In genomic region chr11:26764825-26765224, GRCh38 we compare ENCODE assay signal across 30 cellular contexts. TPM values are rescaled to one million over a fixed set of nuclear protein-coding genes. Genes with fewer than 3 reads are reported as not detected.
DNase-seq lines count a peak whose midpoint lies in the region; ATAC-seq, FAIRE-seq and TF ChIP-seq lines count a peak whose summit lies in the region.
"Had no signal": no experiment of that assay in that cellular context is flagged by ENCODE, and none has a peak within 500 bp of the region (broad histone marks: within the 10 kb centered on the region; RNA-seq: fewer than 3 reads in every experiment).

No MANE protein-coding gene starts in this region.

- no peak overlapping the region for H3K4me3 ChIP-seq in OCI-LY1 (ENCODE audit: low read depth, low read length, poor library complexity, severe bottlenecking)
- no peak overlapping the region for H3K4me3 ChIP-seq in right lobe of liver
- H3K4me3 ChIP-seq: BLaER1, GM12878 had no signal

- H3K79me2 ChIP-seq in OCI-LY1 (ENCODE audit: insufficient read depth, low read length), result no peaks in the 10 kb centered on the region

- H3K9me3 ChIP-seq in OCI-LY1 (ENCODE audit: low read length) (no peaks in the 10 kb centered on the region), right lobe of liver (no peaks in the 10 kb centered on the region)
- H3K9me3 ChIP-seq: BE2C, BLaER1 had no signal

- no peaks in the 10 kb centered on the region for H4K20me1 ChIP-seq in OCI-LY1 (ENCODE audit: insufficient read depth, low read length)
- H4K20me1 ChIP-seq: BLaER1 had no signal

- peak; percentile 5 for FAIRE-seq in GM12892 (lab: Jason Lieb, UNC)
- FAIRE-seq: A204.1, GM12878, GM19239 had no signal

- H3K36me3 ChIP-seq in OCI-LY1 (ENCODE audit: insufficient read depth, low read length) (no peaks in the 10 kb centered on the region), right lobe of liver (no peaks in the 10 kb centered on the region)
- H3K36me3 ChIP-seq: BE2C, BLaER1 had no signal

- no peak overlapping the region for H3K9ac ChIP-seq in OCI-LY1 (ENCODE audit: low read length)
- H3K9ac ChIP-seq: BLaER1 had no signal

- TF ChIP-seq CTCF in OCI-LY1 (IDR thresholded peaks at IDR 0.05; ENCODE audit: low read length) (no peak), right lobe of liver (IDR thresholded peaks at IDR 0.05) (no peak)

- no peaks in the 10 kb centered on the region; the same call in 1 of the 2 replicates for H3F3A ChIP-seq in OCI-LY1 (ENCODE audit: insufficient read depth, low read length)

- intact Hi-C loops in right lobe of liver (cut with DNase I), result no loop called here

- no peak for TF ChIP-seq POLR2A in GM12892 (IDR thresholded peaks at IDR 0.05; ENCODE audit: low read depth, low read length)
- TF ChIP-seq POLR2A in right lobe of liver (IDR thresholded peaks at IDR 0.05), result no peak

- ATAC-seq in right lobe of liver, result peak; percentile 71 to 86 (median 79)
- ATAC-seq: GM12878 had no signal

- H3K27ac ChIP-seq in OCI-LY1 (ENCODE audit: low read depth, low read length, poor library complexity, severe bottlenecking) (peak overlapping the region; percentile 95), right lobe of liver (peak overlapping the region in 2 of 3 donors; percentile 5 to 42)
- H3K27ac ChIP-seq: BLaER1 had no signal

- H3K4me1 ChIP-seq in OCI-LY1 (ENCODE audit: insufficient read depth, low read length, severe bottlenecking) (peaks cover 75% of the 10 kb centered on the region), right lobe of liver (peaks cover 0 to 12% (median 5%) of the 10 kb centered on the region in 4 donors)
- H3K4me1 ChIP-seq: BE2C, BLaER1 had no signal

- peak overlapping the region; percentile 3; the same call in 1 of the 2 replicates for H3K4me2 ChIP-seq in OCI-LY1 (ENCODE audit: low read length)
- H3K4me2 ChIP-seq: BLaER1 had no signal

- no peaks in the 10 kb centered on the region for H3K27me3 ChIP-seq in OCI-LY1 (ENCODE audit: insufficient read depth, low read length)
- no peaks in the 10 kb centered on the region for H3K27me3 ChIP-seq in right lobe of liver
- H3K27me3 ChIP-seq: BE2C, BLaER1 had no signal

- DNase-seq in GM12892 (ENCODE audit: insufficient read length), result no peak
- DNase-seq in right lobe of liver, result no peak
- DNase-seq in NCI-H1436 treated with DMSO at 0.1 percent for 48 hours (lab: John Stamatoyannopoulos, UW), result no peak
- no peak for DNase-seq in NCI-H2107 treated with DMSO at 0.1 percent for 48 hours (lab: John Stamatoyannopoulos, UW; ENCODE audit: unreplicated experiment)
- DNase-seq in NCI-H345 treated with DMSO at 0.1 percent for 48 hours (lab: John Stamatoyannopoulos, UW; ENCODE audit: unreplicated experiment), result no peak
- DNase-seq: 8988T; ACHN; C1 segment of cervical spinal cord; CD4-positive, alpha-beta memory T cell; CD4-positive, CD25-positive, alpha-beta regulatory T cell; CD8-positive, alpha-beta memory T cell; COR-L47; DMS 273 treated with DMSO at 0.1 percent for 48 hours; DMS153; DMS53; DMS79; DND-41; EL; GDM1 had no signal

- no peaks in the 10 kb centered on the region for H3K9me2 ChIP-seq in OCI-LY1 (ENCODE audit: low read depth, low read length)

- whole genome bisulfite sequencing in right lobe of liver (ENCODE audit: insufficient coverage, low coverage, low lambda C conversion rate, missing lambda C conversion rate), result 36% methylated on average over 3 of the region's 3 CpGs

- no peak overlapping the region for H2AFZ ChIP-seq in OCI-LY1 (ENCODE audit: low read length)

RNA-seq across cellular contexts. Expression of gene SLC5A12, which starts 43.0 kb away (rescaled TPM):
- not detected for polyA plus RNA-seq in GM12892 (2012; ENCODE audit: missing spikeins)
- total RNA-seq in right lobe of liver, result 1 to 10 TPM in 1 of 6 experiments, under 1 TPM in 3, not detected in 2; 0.20 to 1.2 (median 0.27) TPM
- total RNA-seq: A673; CD4-positive, alpha-beta memory T cell; CD4-positive, CD25-positive, alpha-beta regulatory T cell; CD8-positive, alpha-beta memory T cell; Daoy; G401 had no signal
- polyA plus RNA-seq: AG04450; CD14-positive monocyte; CD4-positive, alpha-beta memory T cell; CD4-positive, CD25-positive, alpha-beta regulatory T cell; CD8-positive, alpha-beta memory T cell had no signal
